Comparison of ENCODE assay signal across 8 cellular contexts in genomic region chr17:40287494-40288369, GRCh38. TPM values are rescaled to one million over a fixed set of nuclear protein-coding genes. Genes with fewer than 3 reads are reported as not detected.
DNase-seq lines count a peak whose midpoint lies in the region; ATAC-seq and TF ChIP-seq lines count a peak whose summit lies in the region.

A gene with protein sequence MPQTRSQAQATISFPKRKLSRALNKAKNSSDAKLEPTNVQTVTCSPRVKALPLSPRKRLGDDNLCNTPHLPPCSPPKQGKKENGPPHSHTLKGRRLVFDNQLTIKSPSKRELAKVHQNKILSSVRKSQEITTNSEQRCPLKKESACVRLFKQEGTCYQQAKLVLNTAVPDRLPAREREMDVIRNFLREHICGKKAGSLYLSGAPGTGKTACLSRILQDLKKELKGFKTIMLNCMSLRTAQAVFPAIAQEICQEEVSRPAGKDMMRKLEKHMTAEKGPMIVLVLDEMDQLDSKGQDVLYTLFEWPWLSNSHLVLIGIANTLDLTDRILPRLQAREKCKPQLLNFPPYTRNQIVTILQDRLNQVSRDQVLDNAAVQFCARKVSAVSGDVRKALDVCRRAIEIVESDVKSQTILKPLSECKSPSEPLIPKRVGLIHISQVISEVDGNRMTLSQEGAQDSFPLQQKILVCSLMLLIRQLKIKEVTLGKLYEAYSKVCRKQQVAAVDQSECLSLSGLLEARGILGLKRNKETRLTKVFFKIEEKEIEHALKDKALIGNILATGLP (plus strand): TSS chr17:40287879. CDS start chr17:40289421, 1,542 bp downstream.

- H3K9me3 ChIP-seq in RWPE2 (ENCODE audit: severe bottlenecking): no peaks in the 10 kb centered on the region

- H3K4me1 ChIP-seq in RWPE2 (ENCODE audit: insufficient read depth, poor library complexity, severe bottlenecking): peaks cover 31% of the 10 kb centered on the region

- TF ChIP-seq CTCF in RWPE2 (IDR thresholded peaks at IDR 0.05; ENCODE audit: poor library complexity, severe bottlenecking) (no peak), fibroblast of pulmonary artery (IDR thresholded peaks at IDR 0.05; ENCODE audit: low read length, missing control alignments) (no peak), nephron (IDR thresholded peaks at IDR 0.05; ENCODE audit: unreplicated experiment in 3 of 3) (no peak)

- H3K4me1 Mint-ChIP-seq in activated T-helper 2 cell treated with anti-CD3 and anti-CD28 coated beads, Interferon-gamma antibody, Interleukin-2, Interleukin-4, amounts not matched to agents 10 μg/mL and 5 μg/mL and 100 μg/mL, durations not matched to agents 14 hours and 24 hours and 36 hours (ENCODE audit: low read depth): peaks cover 48% of the 10 kb centered on the region
- peaks cover 27% of the 10 kb centered on the region for H3K4me1 Mint-ChIP-seq in nephron
- H3K4me1 Mint-ChIP-seq in stimulated activated naive CD8-positive, alpha-beta T cell treated with anti-CD3 and anti-CD28 coated beads, Interleukin-15, Interleukin-2, amounts not matched to agents 100 ng/mL and 50 ng/mL, for 24 hours (ENCODE audit: low read depth): peaks cover 78% of the 10 kb centered on the region

- H3K27ac Mint-ChIP-seq in activated T-helper 2 cell treated with anti-CD3 and anti-CD28 coated beads, Interferon-gamma antibody, Interleukin-2, Interleukin-4, amounts not matched to agents 10 μg/mL and 5 μg/mL and 100 μg/mL, durations not matched to agents 14 hours and 24 hours and 36 hours: peak within 1 kb of the TSS; percentile 98
- peak within 1 kb of the TSS; percentile 31 to 91 (median 85) for H3K27ac Mint-ChIP-seq in nephron
- peak within 1 kb of the TSS; percentile 98 for H3K27ac Mint-ChIP-seq in stimulated activated naive CD8-positive, alpha-beta T cell treated with anti-CD3 and anti-CD28 coated beads, Interleukin-15, Interleukin-2, amounts not matched to agents 100 ng/mL and 50 ng/mL, for 24 hours

- peaks cover 41% of the 10 kb centered on the region for H3K36me3 ChIP-seq in RWPE2 (ENCODE audit: low read depth)

- H3K9me3 Mint-ChIP-seq in activated T-helper 2 cell treated with anti-CD3 and anti-CD28 coated beads, Interferon-gamma antibody, Interleukin-2, Interleukin-4, amounts not matched to agents 10 μg/mL and 5 μg/mL and 100 μg/mL, durations not matched to agents 14 hours and 24 hours and 36 hours: no peaks in the 10 kb centered on the region
- no peaks in the 10 kb centered on the region for H3K9me3 Mint-ChIP-seq in nephron
- H3K9me3 Mint-ChIP-seq in stimulated activated naive CD8-positive, alpha-beta T cell treated with anti-CD3 and anti-CD28 coated beads, Interleukin-15, Interleukin-2, amounts not matched to agents 100 ng/mL and 50 ng/mL, for 24 hours: no peaks in the 10 kb centered on the region

- peak; percentile 99 for DNase-seq in EH (ENCODE audit: low read depth)
- peak; percentile 99 for DNase-seq in H4 (ENCODE audit: low spot score)
- DNase-seq in LoVo (ENCODE audit: low spot score): peak; percentile 98
- DNase-seq in RWPE2 (ENCODE audit: low spot score): peak; percentile 98
- peak; percentile 99 for DNase-seq in activated T-helper 2 cell treated with anti-CD3 and anti-CD28 coated beads, Interferon-gamma antibody, Interleukin-2, Interleukin-4, amounts not matched to agents 10 μg/mL and 5 μg/mL and 100 μg/mL, durations not matched to agents 14 hours and 24 hours and 36 hours (ENCODE audit: low spot score)
- peak; percentile 99 for DNase-seq in fibroblast of pulmonary artery (ENCODE audit: low read depth)

- intact Hi-C loops in activated T-helper 2 cell treated with anti-CD3 and anti-CD28 coated beads, Interferon-gamma antibody, Interleukin-2, Interleukin-4, amounts not matched to agents 10 μg/mL and 5 μg/mL and 100 μg/mL, durations not matched to agents 14 hours and 24 hours and 36 hours (cut with micrococcal nuclease): loop anchor here (1.0 to 10.0 kb wide), 3 partner anchors 31 to 183 kb away; partner anchors contain the start of genes NR1D1 and WIPF2

- H3K27me3 ChIP-seq in RWPE2 (ENCODE audit: insufficient read depth, poor library complexity, severe bottlenecking): no peaks in the 10 kb centered on the region

- peak within 1 kb of the TSS; percentile 66 for H3K27ac ChIP-seq in RWPE2 (ENCODE audit: poor library complexity, severe bottlenecking)

- no peaks in the 10 kb centered on the region for H3K27me3 Mint-ChIP-seq in activated T-helper 2 cell treated with anti-CD3 and anti-CD28 coated beads, Interferon-gamma antibody, Interleukin-2, Interleukin-4, amounts not matched to agents 10 μg/mL and 5 μg/mL and 100 μg/mL, durations not matched to agents 14 hours and 24 hours and 36 hours (ENCODE audit: low read depth)
- H3K27me3 Mint-ChIP-seq in nephron (ENCODE audit: low read depth): no peaks in the 10 kb centered on the region
- no peaks in the 10 kb centered on the region for H3K27me3 Mint-ChIP-seq in stimulated activated naive CD8-positive, alpha-beta T cell treated with anti-CD3 and anti-CD28 coated beads, Interleukin-15, Interleukin-2, amounts not matched to agents 100 ng/mL and 50 ng/mL, for 24 hours

- ATAC-seq in RWPE2 (ENCODE audit: low read depth): peak; percentile 90

- peaks cover 41% of the 10 kb centered on the region for H3K36me3 Mint-ChIP-seq in activated T-helper 2 cell treated with anti-CD3 and anti-CD28 coated beads, Interferon-gamma antibody, Interleukin-2, Interleukin-4, amounts not matched to agents 10 μg/mL and 5 μg/mL and 100 μg/mL, durations not matched to agents 14 hours and 24 hours and 36 hours (ENCODE audit: low read depth)
- peaks cover 9% of the 10 kb centered on the region for H3K36me3 Mint-ChIP-seq in nephron (ENCODE audit: low read depth)
- peaks cover 41% of the 10 kb centered on the region for H3K36me3 Mint-ChIP-seq in stimulated activated naive CD8-positive, alpha-beta T cell treated with anti-CD3 and anti-CD28 coated beads, Interleukin-15, Interleukin-2, amounts not matched to agents 100 ng/mL and 50 ng/mL, for 24 hours (ENCODE audit: low read depth)

- H3K4me3 Mint-ChIP-seq in activated T-helper 2 cell treated with anti-CD3 and anti-CD28 coated beads, Interferon-gamma antibody, Interleukin-2, Interleukin-4, amounts not matched to agents 10 μg/mL and 5 μg/mL and 100 μg/mL, durations not matched to agents 14 hours and 24 hours and 36 hours (ENCODE audit: low read depth): peak within 1 kb of the TSS; percentile 100
- H3K4me3 Mint-ChIP-seq in nephron: peak within 1 kb of the TSS; percentile 91 to 96 (median 96)
- H3K4me3 Mint-ChIP-seq in stimulated activated naive CD8-positive, alpha-beta T cell treated with anti-CD3 and anti-CD28 coated beads, Interleukin-15, Interleukin-2, amounts not matched to agents 100 ng/mL and 50 ng/mL, for 24 hours: peak within 1 kb of the TSS; percentile 99

- H3K4me3 ChIP-seq in RWPE2 (ENCODE audit: severe bottlenecking) (peak within 1 kb of the TSS; percentile 71), fibroblast of pulmonary artery (replicated peaks; ENCODE audit: low read depth, low read length) (peak within 1 kb of the TSS; percentile 67)

RNA-seq across cellular contexts. Expression of the gene that starts here (rescaled TPM):
- total RNA-seq in H4 (2014; rRNA removed; shearing (Covaris generic)): 48.0 and 62.5 TPM in 2 replicates
- 126 and 133 TPM in 2 replicates for total RNA-seq in activated T-helper 2 cell treated with anti-CD3 and anti-CD28 coated beads, Interferon-gamma antibody, Interleukin-2, Interleukin-4, amounts not matched to agents 10 μg/mL and 5 μg/mL and 100 μg/mL, durations not matched to agents 14 hours and 24 hours and 36 hours

Comparison
In these comparisons a context has a peak if more than half of its experiments do, and no peak if none do; other contexts are left out.
1. Peak in every context shown above with its lines: DNase-seq, ATAC-seq, H3K4me3 ChIP-seq and H3K27ac ChIP-seq.